Comparison of ENCODE assay signal across 1 cellular context in genomic region chr17:81400939-81401726, GRCh38.
TF ChIP-seq lines count a peak whose summit lies in the region.

No MANE protein-coding gene starts in this region.

TF ChIP-seq in H1, 55 proteins besides CTCF, POLR2A, EP300 and RAD21:
- TF ChIP-seq JUN (IDR thresholded peaks at IDR 0.05; ENCODE audit: low read depth, low read length), result no peak
- TF ChIP-seq SIX5 (IDR thresholded peaks at IDR 0.05; ENCODE audit: low read depth, low read length), result no peak
- TF ChIP-seq E2F6 (IDR thresholded peaks at IDR 0.05), result no peak
- TF ChIP-seq EGR1 (IDR thresholded peaks at IDR 0.05; ENCODE audit: borderline replicate concordance, low read depth, low read length), result 0 out of 2 replicates have a peak, but pooled peaks have one; percentile 13
- peak; percentile 36 for TF ChIP-seq CTBP2 (IDR thresholded peaks at IDR 0.05; ENCODE audit: borderline replicate concordance, insufficient read depth, insufficient read length, low read length)
- TF ChIP-seq ZNF274 (IDR thresholded peaks at IDR 0.05; ENCODE audit: borderline replicate concordance, extremely low read depth, low read length), result no peak
- no peak for TF ChIP-seq JUND (IDR thresholded peaks at IDR 0.05; ENCODE audit: low read length)
- no peak for TF ChIP-seq SAP30 (IDR thresholded peaks at IDR 0.05; ENCODE audit: insufficient read depth, insufficient replicate concordance, low read length)
- no peak for TF ChIP-seq CEBPB (IDR thresholded peaks at IDR 0.05; ENCODE audit: low read depth, low read length)
TF ChIP-seq in H1: peak in this region for 2.
